Comparison of ENCODE assay signal across 18 cellular contexts in genomic region chr11:114121744-114122504, GRCh38.
DNase-seq lines count a peak whose midpoint lies in the region; ATAC-seq and TF ChIP-seq lines count a peak whose summit lies in the region.
"Had no signal": no experiment of that assay in that cellular context is flagged by ENCODE, and none has a peak within 500 bp of the region (broad histone marks: within the 10 kb centered on the region; RNA-seq: fewer than 3 reads in every experiment).

No MANE protein-coding gene starts in this region.

- H3K4me2 ChIP-seq in mammary epithelial cell (ENCODE audit: insufficient read depth, low read depth, low read length) = no peak overlapping the region

- H3K27me3 ChIP-seq in mammary epithelial cell (ENCODE audit: insufficient read depth, low read length) (no peaks in the 10 kb centered on the region), dorsolateral prefrontal cortex (no peaks in the 10 kb centered on the region), transverse colon (no peaks in the 10 kb centered on the region)

- peaks cover 96% of the 10 kb centered on the region for H3K36me3 Mint-ChIP-seq in MCF 10A (ENCODE audit: insufficient read depth, unreplicated experiment)
- H3K36me3 Mint-ChIP-seq in natural killer cell treated with Interleukin-12 subunit alpha and Interleukin-12 subunit beta and Interleukin-15 and Interleukin-18, amount 100 ng/mL, for 72 hours = no peaks in the 10 kb centered on the region

- intact Hi-C loops in MCF 10A (cut with micrococcal nuclease) (no loop called here), mammary epithelial cell (cut with micrococcal nuclease) (no loop called here), dorsolateral prefrontal cortex (cut with DNase I) (no loop called here), transverse colon (cut with DNase I; ENCODE audit: low total_unique reads) (no loop called here)

- H3K36me3 ChIP-seq in mammary epithelial cell (ENCODE audit: insufficient read depth, low read length) = no peaks in the 10 kb centered on the region
- peaks cover 0 to 7% (median 0%) of the 10 kb centered on the region in 4 donors for H3K36me3 ChIP-seq in transverse colon

- no peak overlapping the region for H2AFZ ChIP-seq in mammary epithelial cell (ENCODE audit: low read depth, low read length)

- TF ChIP-seq CTCF in MCF 10A (IDR thresholded peaks at IDR 0.05; ENCODE audit: unreplicated experiment) (no peak), mammary epithelial cell (conservative IDR thresholded peaks at IDR 0.05 in 1 of 2, IDR thresholded peaks at IDR 0.05 in 1 of 2; ENCODE audit: extremely low read depth in 1 of 2, insufficient read depth in 1 of 2, low read depth in 1 of 2, low read length in 2 of 2) (no peak), dorsolateral prefrontal cortex (IDR thresholded peaks at IDR 0.05 in 54 of 56, conservative IDR thresholded peaks at IDR 0.05 in 2 of 56; ENCODE audit: low read depth in 1 of 56, partially characterized antibody in 56 of 56) (no peak), transverse colon (IDR thresholded peaks at IDR 0.05) (no peak)

- H3K9me3 ChIP-seq in mammary epithelial cell (replicated peaks; ENCODE audit: insufficient read depth, low read length) (no peaks in the 10 kb centered on the region), transverse colon (no peaks in the 10 kb centered on the region)

- no peaks in the 10 kb centered on the region for H4K20me1 ChIP-seq in mammary epithelial cell (ENCODE audit: insufficient read depth, low read length)

- H3K4me3 ChIP-seq in mammary epithelial cell (replicated peaks in 1 of 3; ENCODE audit: insufficient read depth in 1 of 3, low read depth in 2 of 3, low read length in 3 of 3) = no peak overlapping the region
- H3K4me3 ChIP-seq in dorsolateral prefrontal cortex = peak overlapping the region in 1 of 59 donors; percentile 4
- no peak overlapping the region for H3K4me3 ChIP-seq in transverse colon

- WGBS in mammary epithelial cell (ENCODE audit: low coverage, missing lambda C conversion rate) = 92% methylated on average over 7 of the region's 7 CpGs
- 59 to 75% methylated on average over 7 of the region's 7 CpGs for WGBS in transverse colon (ENCODE audit: low coverage in 1 of 2), 2 donors

- no peak for TF ChIP-seq POLR2A in transverse colon (IDR thresholded peaks at IDR 0.05)

- no peak for ATAC-seq in natural killer cell treated with Interleukin-12 subunit alpha and Interleukin-12 subunit beta and Interleukin-15 and Interleukin-18, amount 100 ng/mL, for 72 hours
- ATAC-seq in GM18858 (IDR thresholded peaks at IDR 0.05; ENCODE audit: unreplicated experiment) = no peak
- ATAC-seq: naive thymus-derived CD4-positive, alpha-beta T cell; stimulated activated naive CD8-positive, alpha-beta T cell treated with anti-CD3 and anti-CD28 coated beads, Interleukin-15, Interleukin-2, amounts not matched to agents 100 U/mL and 50 U/mL, for 24 hours had no signal

- H3K9me3 Mint-ChIP-seq in MCF 10A (ENCODE audit: unreplicated experiment) = no peaks in the 10 kb centered on the region
- no peaks in the 10 kb centered on the region for H3K9me3 Mint-ChIP-seq in natural killer cell treated with Interleukin-12 subunit alpha and Interleukin-12 subunit beta and Interleukin-15 and Interleukin-18, amount 100 ng/mL, for 72 hours
- H3K9me3 Mint-ChIP-seq: activated naive CD4-positive, alpha-beta T cell treated with anti-CD3 and anti-CD28 coated beads for 36 hours had no signal

- peaks cover 67% of the 10 kb centered on the region for H3K4me1 Mint-ChIP-seq in MCF 10A (ENCODE audit: insufficient read depth, unreplicated experiment)
- peaks cover 36 to 75% of the 10 kb centered on the region in 2 donors for H3K4me1 Mint-ChIP-seq in natural killer cell treated with Interleukin-12 subunit alpha and Interleukin-12 subunit beta and Interleukin-15 and Interleukin-18, amount 100 ng/mL, for 72 hours (ENCODE audit: low read depth in 2 of 2)

- H3K4me3 Mint-ChIP-seq in MCF 10A (ENCODE audit: unreplicated experiment) = no peak overlapping the region
- H3K4me3 Mint-ChIP-seq in natural killer cell treated with Interleukin-12 subunit alpha and Interleukin-12 subunit beta and Interleukin-15 and Interleukin-18, amount 100 ng/mL, for 72 hours = peak overlapping the region; percentile 16
- H3K4me3 Mint-ChIP-seq: activated naive CD4-positive, alpha-beta T cell treated with anti-CD3 and anti-CD28 coated beads for 36 hours; CD14-positive monocyte; naive thymus-derived CD4-positive, alpha-beta T cell had no signal

- no peak for TF ChIP-seq EP300 in transverse colon (IDR thresholded peaks at IDR 0.05; ENCODE audit: low read depth)

- H3K4me1 ChIP-seq in mammary epithelial cell (ENCODE audit: insufficient read depth, low read length) = no peaks in the 10 kb centered on the region
- H3K4me1 ChIP-seq in transverse colon = peaks cover 18 to 47% (median 32%) of the 10 kb centered on the region in 4 donors

- H3K27me3 Mint-ChIP-seq in MCF 10A (ENCODE audit: insufficient read depth, unreplicated experiment) = no peaks in the 10 kb centered on the region
- H3K27me3 Mint-ChIP-seq in natural killer cell treated with Interleukin-12 subunit alpha and Interleukin-12 subunit beta and Interleukin-15 and Interleukin-18, amount 100 ng/mL, for 72 hours = no peaks in the 10 kb centered on the region

- H3K79me2 ChIP-seq in mammary epithelial cell (ENCODE audit: insufficient read depth, low read length) = no peaks in the 10 kb centered on the region

- BruUV-seq in MCF 10A (replicated peaks; lab: Mats Ljungman, UMichigan) (no TSS peak), mammary epithelial cell (replicated peaks; lab: Mats Ljungman, UMichigan) (no TSS peak)

- dilution Hi-C loops in mammary epithelial cell (cut with HindIII; ENCODE audit: low sequenced_read_pairs) = no loop called here

- no peak overlapping the region for H3K9ac ChIP-seq in mammary epithelial cell (ENCODE audit: insufficient read depth, low read length)

- CTCF ChIA-PET in MCF 10A (lab: Yijun Ruan, JAX) (no interaction called here), mammary epithelial cell (lab: Charles Lee; ENCODE audit: low non-redundant PET) (no interaction called here)

- no peak for DNase-seq in MCF 10A (ENCODE audit: unreplicated experiment)
- DNase-seq in mammary epithelial cell = no peak
- no peak for DNase-seq in dorsolateral prefrontal cortex
- DNase-seq in natural killer cell treated with Interleukin-12 subunit alpha and Interleukin-12 subunit beta and Interleukin-15 and Interleukin-18, amount 100 ng/mL, for 72 hours (ENCODE audit: low spot score) = no peak
- no peak for DNase-seq in transverse colon
- DNase-seq in iPS-NIHi11 (ENCODE audit: low spot score) = no peak
- no peak for DNase-seq in NCI-H82 treated with DMSO at 0.1 percent for 48 hours (lab: John Stamatoyannopoulos, UW; ENCODE audit: unreplicated experiment)
- DNase-seq: activated naive CD4-positive, alpha-beta T cell treated with anti-CD3 and anti-CD28 coated beads for 36 hours; activated T-cell treated with anti-CD3 and anti-CD28 coated beads, Interleukin-2, amount 50 U/mL, for 48 hours; DMS 273 treated with DMSO at 0.1 percent for 48 hours; GDM1; naive thymus-derived CD4-positive, alpha-beta T cell; NCI-H1417 treated with DMSO at 0.1 percent for 48 hours; NCI-H69; SHP77; stimulated activated naive CD8-positive, alpha-beta T cell treated with anti-CD3 and anti-CD28 coated beads, Interleukin-15, Interleukin-2, amounts not matched to agents 100 U/mL and 50 U/mL, for 24 hours had no signal

- in situ Hi-C loops in mammary epithelial cell (cut with MboI; ENCODE audit: low sequenced_read_pairs in 2 of 2) = no loop called here
- in situ Hi-C loops in transverse colon (cut with MboI; ENCODE audit: low pct_ligation_motif_present in 1 of 4, low pct_unique_long_range_greater_than_20kb in 1 of 4, low sequenced_read_pairs in 3 of 4) = no loop called here

- H3K27ac Mint-ChIP-seq in MCF 10A (ENCODE audit: low read depth, unreplicated experiment) = peak overlapping the region; percentile 51
- peak overlapping the region in 1 of 2 donors; percentile 14 for H3K27ac Mint-ChIP-seq in natural killer cell treated with Interleukin-12 subunit alpha and Interleukin-12 subunit beta and Interleukin-15 and Interleukin-18, amount 100 ng/mL, for 72 hours
- H3K27ac Mint-ChIP-seq: activated naive CD4-positive, alpha-beta T cell treated with anti-CD3 and anti-CD28 coated beads for 36 hours; CD14-positive monocyte had no signal

- POLR2A ChIA-PET in MCF 10A (lab: Yijun Ruan, JAX) = interaction anchor here (0.6 to 1.5 kb wide), 3 partner anchors 12 to 61 kb away, joined by 3 to 4 read pairs (median 3); no protein-coding TSS in a partner anchor

- no peak overlapping the region for H3K27ac ChIP-seq in mammary epithelial cell (ENCODE audit: insufficient read depth, low read depth, low read length)
- peak overlapping the region in 53 of 59 donors; percentile 7 to 92 (median 57) for H3K27ac ChIP-seq in dorsolateral prefrontal cortex
- peak overlapping the region; percentile 19 to 55 (median 36) for H3K27ac ChIP-seq in transverse colon
